23 cellular contexts compared by ENCODE assay signal in the genomic region with DNA sequence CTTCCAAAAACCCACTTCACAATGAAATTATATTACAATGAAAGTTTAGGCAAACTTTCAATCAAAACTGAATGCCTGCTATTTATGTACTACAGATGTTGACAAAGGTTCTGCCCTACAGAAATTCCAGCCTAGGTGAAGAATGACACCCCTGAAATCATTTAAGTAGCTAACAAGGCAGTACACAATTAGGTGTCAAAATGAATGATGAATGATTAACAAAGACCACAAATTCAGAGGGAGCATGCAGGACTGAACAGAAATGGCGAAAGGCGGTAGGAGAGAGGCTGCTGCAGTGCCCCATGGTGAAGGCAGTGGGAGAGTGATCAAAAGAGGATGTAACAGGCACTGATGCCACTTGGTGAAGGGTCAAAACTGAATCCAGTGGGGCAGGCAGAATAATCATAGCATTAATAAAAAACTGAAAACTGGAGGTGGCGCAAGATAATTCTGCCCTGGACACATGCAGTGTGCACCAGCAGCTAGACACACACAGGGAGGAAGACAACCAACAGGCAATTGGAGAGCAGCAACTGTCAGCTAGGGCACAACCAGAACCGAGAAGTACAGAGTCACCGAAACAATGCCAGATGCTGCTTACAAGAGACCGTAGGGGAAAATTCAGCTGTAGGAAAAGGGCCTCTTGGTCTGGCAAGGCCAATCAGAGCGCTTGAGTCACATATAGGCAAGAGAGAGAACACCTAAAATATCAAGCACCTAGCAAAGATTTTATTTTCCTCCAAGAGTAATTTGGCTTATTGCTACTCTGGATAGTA. TPM values are rescaled to one million over a fixed set of nuclear protein-coding genes. Genes with fewer than 3 reads are reported as not detected.
A peak's percentile ranks its signal among the peaks of the same experiment; 100 is the strongest.
DNase-seq lines count a peak whose midpoint lies in the region; ATAC-seq and TF ChIP-seq lines count a peak whose summit lies in the region.
"Had no signal": no experiment of that assay in that cellular context is flagged by ENCODE, and none has a peak within 500 bp of the region (broad histone marks: within the 10 kb centered on the region; RNA-seq: fewer than 3 reads in every experiment).

No MANE protein-coding gene starts in this region.

- no peak overlapping the region for H2AK5ac ChIP-seq in trophoblast cell (ENCODE audit: low read length)

- H2BK12ac ChIP-seq in trophoblast cell (ENCODE audit: low read length), result no peak overlapping the region

- no peak overlapping the region for H3K27ac ChIP-seq in trophoblast cell (ENCODE audit: low read depth, low read length)
- H3K27ac ChIP-seq: 22Rv1, BLaER1, pancreas, Peyer's patch, transverse colon, WERI-Rb-1 had no signal

- H3K4me3 Mint-ChIP-seq in T-helper 17 cell, result no peak overlapping the region
- H3K4me3 Mint-ChIP-seq: activated T-helper 17 cell treated with anti-CD3 and anti-CD28 coated beads, Interleukin-2, amount 50 U/mL, for 72 hours had no signal

- peak overlapping the region; percentile 44 for H3K9ac ChIP-seq in trophoblast cell (ENCODE audit: low read length)
- H3K9ac ChIP-seq: BLaER1 had no signal

- no peak overlapping the region for H3K18ac ChIP-seq in trophoblast cell (ENCODE audit: low read length)

- H3K27ac Mint-ChIP-seq in T-helper 17 cell, result peak overlapping the region; percentile 19
- H3K27ac Mint-ChIP-seq: activated T-helper 17 cell treated with anti-CD3 and anti-CD28 coated beads, Interleukin-2, amount 50 U/mL, for 72 hours had no signal

- H3K36me3 ChIP-seq in trophoblast cell (ENCODE audit: control insufficient read depth in 1 of 2, insufficient read depth in 2 of 2, low read length in 2 of 2), result no peaks in the 10 kb centered on the region
- H3K36me3 ChIP-seq: pancreas, Peyer's patch, transverse colon, WERI-Rb-1 had no signal

- H3K4me3 ChIP-seq in trophoblast cell (ENCODE audit: low read depth, low read length), result no peak overlapping the region
- H3K4me3 ChIP-seq: BLaER1, pancreas, Peyer's patch, transverse colon had no signal

- no peak for TF ChIP-seq CTCF in GM20000 (IDR thresholded peaks at IDR 0.05; ENCODE audit: extremely low read depth, missing control alignments)

- no peaks in the 10 kb centered on the region for H3K27me3 ChIP-seq in trophoblast cell (ENCODE audit: insufficient read depth, low read length)
- H3K27me3 ChIP-seq: BLaER1, pancreas, Peyer's patch, transverse colon had no signal

- peaks cover 43% of the 10 kb centered on the region for H3K4me1 Mint-ChIP-seq in T-helper 17 cell

- peak; percentile 14 for DNase-seq in DMS 273 (lab: John Stamatoyannopoulos, UW; ENCODE audit: unreplicated experiment)
- no peak for DNase-seq in DMS 273 treated with DMSO at 0.1 percent for 48 hours (lab: John Stamatoyannopoulos, UW)
- peak; percentile 35 for DNase-seq in GM20000 (ENCODE audit: low spot score)
- no peak for DNase-seq in T-helper 17 cell
- no peak for DNase-seq in trophoblast cell
- no peak for DNase-seq in AG08395 (ENCODE audit: low spot score)
- DNase-seq in head of caudate nucleus, result no peak
- no peak for DNase-seq in DMS53 (lab: John Stamatoyannopoulos, UW)
- DNase-seq: activated CD8-positive, alpha-beta memory T cell treated with anti-CD3 and anti-CD28 coated beads for 24 hours; DMS79 treated with DMSO at 0.1 percent for 48 hours; foreskin fibroblast; GOT3; KG1; left colon; NCI-H1436; pancreas; SW 1271; transverse colon; WERI-Rb-1 had no signal

- H4K91ac ChIP-seq in trophoblast cell (ENCODE audit: low read depth, low read length), result no peak overlapping the region

- H3K4me1 ChIP-seq in trophoblast cell (ENCODE audit: control insufficient read depth in 1 of 2, insufficient read depth in 2 of 2, low read length in 2 of 2), result peaks cover 3 to 4% of the 10 kb centered on the region in 2 experiments

- peak overlapping the region; percentile 60 for H3K4ac ChIP-seq in trophoblast cell (ENCODE audit: low read depth, low read length)

- H3K14ac ChIP-seq in trophoblast cell (ENCODE audit: low read length), result no peak overlapping the region

- no CpG with 5 or more reads among the region's 7 CpGs for WGBS in trophoblast cell (ENCODE audit: extremely low coverage, insufficient coverage, insufficient read length)

- no peaks in the 10 kb centered on the region for H3K9me3 ChIP-seq in T-helper 17 cell (ENCODE audit: control insufficient read depth, low read length, poor library complexity, severe bottlenecking)
- H3K9me3 ChIP-seq in trophoblast cell (ENCODE audit: insufficient read depth, low read depth, low read length), result no peaks in the 10 kb centered on the region
- H3K9me3 ChIP-seq: pancreas, Peyer's patch had no signal

- no peaks in the 10 kb centered on the region for H3K36me3 Mint-ChIP-seq in T-helper 17 cell (ENCODE audit: low read depth)

- no peak for ATAC-seq in T-helper 17 cell
- ATAC-seq: activated T-helper 17 cell treated with anti-CD3 and anti-CD28 coated beads, Interleukin-2, amount 50 U/mL, for 72 hours; left colon; pancreas had no signal

- no peak overlapping the region for H4K12ac ChIP-seq in trophoblast cell (ENCODE audit: low read depth, low read length)

- no peak overlapping the region for H2AFZ ChIP-seq in trophoblast cell (ENCODE audit: insufficient read depth, low read length, poor library complexity)

- H3K23ac ChIP-seq in trophoblast cell (ENCODE audit: low read length), result no peak overlapping the region

- no peak overlapping the region for H2BK120ac ChIP-seq in trophoblast cell (ENCODE audit: insufficient read depth, low read length, poor library complexity)

- no peaks in the 10 kb centered on the region for H3K27me3 Mint-ChIP-seq in T-helper 17 cell
- H3K27me3 Mint-ChIP-seq: activated T-helper 17 cell treated with anti-CD3 and anti-CD28 coated beads, Interleukin-2, amount 50 U/mL, for 72 hours had no signal

- H3K4me2 ChIP-seq in trophoblast cell (ENCODE audit: low read length), result no peak overlapping the region
- H3K4me2 ChIP-seq: BLaER1 had no signal

- H4K8ac ChIP-seq in trophoblast cell (ENCODE audit: low read depth, low read length), result no peak overlapping the region

- intact Hi-C loops in head of caudate nucleus (cut with DNase I), result no loop called here

- peaks cover 11% of the 10 kb centered on the region for H3K79me1 ChIP-seq in trophoblast cell (ENCODE audit: low read length)

- H3K79me2 ChIP-seq in trophoblast cell (ENCODE audit: control insufficient read depth, insufficient read depth, low read length, poor library complexity), result peaks cover 11% of the 10 kb centered on the region

- no peak overlapping the region for H2BK5ac ChIP-seq in trophoblast cell (ENCODE audit: low read depth, low read length, poor library complexity)

RNA-seq across cellular contexts. Expression of gene TMEM131, which starts 4.5 kb away (rescaled TPM):
- 10 to 100 TPM; 41.0 to 43.2 TPM for total RNA-seq in T-helper 17 cell
- polyA plus RNA-seq in trophoblast cell (2013), result 32.3 and 32.6 TPM in 2 replicates

Comparison
In these comparisons a context has a peak if more than half of its experiments do, and no peak if none do; other contexts are left out.
1. DNase-seq: peak in DMS 273 (single experiment) and GM20000 (single experiment); none in DMS 273 treated with DMSO at 0.1 percent for 48 hours (single experiment), T-helper 17 cell (0 of 3), trophoblast cell (0 of 2), AG08395 (single experiment), head of caudate nucleus (0 of 42) and DMS53 (single experiment).